17 cellular contexts compared by ENCODE assay signal in genomic region chr3:104396974-104397669, GRCh38.
DNase-seq lines count a peak whose midpoint lies in the region; ATAC-seq and TF ChIP-seq lines count a peak whose summit lies in the region.
"Had no signal": no experiment of that assay in that cellular context is flagged by ENCODE, and none has a peak within 500 bp of the region (broad histone marks: within the 10 kb centered on the region; RNA-seq: fewer than 3 reads in every experiment).

No MANE protein-coding gene starts in this region.

- H3K4me3 ChIP-seq in epithelial cell of proximal tubule (ENCODE audit: low read depth, low read length) = no peak overlapping the region
- H3K4me3 ChIP-seq: stomach, vagina had no signal

- ATAC-seq in GM18861 (IDR thresholded peaks at IDR 0.05; ENCODE audit: unreplicated experiment) = no peak
- ATAC-seq in GM18907 (IDR thresholded peaks at IDR 0.05; ENCODE audit: unreplicated experiment) = no peak
- ATAC-seq: left ventricle myocardium superior, SK-N-SH treated with all-trans-retinoic acid at 6 μM for 48 hours had no signal

- TF ChIP-seq CTCF in epithelial cell of proximal tubule (conservative IDR thresholded peaks at IDR 0.05; ENCODE audit: low read depth, low read length) = no peak

- DNase-seq in Ammon's horn (ENCODE audit: low spot score) (peak; percentile 21), NCI-H226 (peak; percentile 13), epithelial cell of proximal tubule (ENCODE audit: low read depth) (peak; percentile 12), non-pigmented ciliary epithelial cell (ENCODE audit: low read depth) (peak; percentile 5), DMS114 treated with DMSO at 0.1 percent for 48 hours (lab: John Stamatoyannopoulos, UW; ENCODE audit: unreplicated experiment) (no peak), SHP77 treated with DMSO at 0.1 percent for 48 hours (lab: John Stamatoyannopoulos, UW) (no peak)
- DNase-seq: activated CD8-positive, alpha-beta memory T cell treated with anti-CD3 and anti-CD28 coated beads, Interleukin-2, amount 50 U/mL, for 48 hours; COR-L47; cortex of kidney; left ventricle myocardium superior; NCI-H69; stomach; T-helper 9 cell had no signal

Comparison
In these comparisons a context has a peak if more than half of its experiments do, and no peak if none do; other contexts are left out.
1. DNase-seq: peak in Ammon's horn (single experiment), NCI-H226 (single experiment), epithelial cell of proximal tubule (single experiment) and non-pigmented ciliary epithelial cell (single experiment); none in DMS114 treated with DMSO at 0.1 percent for 48 hours (single experiment) and SHP77 treated with DMSO at 0.1 percent for 48 hours (single experiment).